In genomic region chr5:56598941-56599340, GRCh38 we compare ENCODE assay signal across 27 cellular contexts.
"Had no signal": no experiment of that assay in that cellular context is flagged by ENCODE, and none has a peak within 500 bp of the region (broad histone marks: within the 10 kb centered on the region; RNA-seq: fewer than 3 reads in every experiment).

No MANE protein-coding gene starts in this region.

- H3K27ac Mint-ChIP-seq: activated CD4-positive, alpha-beta memory T cell treated with anti-CD3 and anti-CD28 coated beads, Interleukin-2, amount 10 ng/mL, durations not matched to agents 7 days and 5 days; activated naive CD4-positive, alpha-beta T cell treated with anti-CD3 and anti-CD28 coated beads, Interleukin-2, amount 50 U/mL, for 24 hours; natural killer cell; stimulated activated effector memory CD8-positive, alpha-beta T cell treated with anti-CD3 and anti-CD28 coated beads, Interleukin-12 subunit alpha, Interleukin-12 subunit beta, amount 100 ng/mL, for 72 hours had no signal

- H3K9me3 Mint-ChIP-seq: activated CD4-positive, alpha-beta memory T cell treated with anti-CD3 and anti-CD28 coated beads, Interleukin-2, amount 10 ng/mL, durations not matched to agents 7 days and 5 days; activated naive CD4-positive, alpha-beta T cell treated with anti-CD3 and anti-CD28 coated beads, Interleukin-2, amount 50 U/mL, for 24 hours; natural killer cell; stimulated activated effector memory CD8-positive, alpha-beta T cell treated with anti-CD3 and anti-CD28 coated beads, Interleukin-12 subunit alpha, Interleukin-12 subunit beta, amount 100 ng/mL, for 72 hours; T-cell had no signal

- H3K36me3 ChIP-seq: esophagus squamous epithelium, neutrophil, right lobe of liver, stomach, thyroid gland, upper lobe of left lung had no signal

- H3K36me3 Mint-ChIP-seq: activated naive CD4-positive, alpha-beta T cell treated with anti-CD3 and anti-CD28 coated beads, Interleukin-2, amount 50 U/mL, for 24 hours; natural killer cell; stimulated activated effector memory CD8-positive, alpha-beta T cell treated with anti-CD3 and anti-CD28 coated beads, Interleukin-12 subunit alpha, Interleukin-12 subunit beta, amount 100 ng/mL, for 72 hours; T-cell had no signal

- H3K27me3 ChIP-seq: esophagus squamous epithelium, neutrophil, right lobe of liver, stomach, thyroid gland, upper lobe of left lung had no signal

- H3K4me1 ChIP-seq: right lobe of liver, stomach, upper lobe of left lung had no signal

- DNase-seq: activated CD4-positive, alpha-beta memory T cell treated with anti-CD3 and anti-CD28 coated beads, Interleukin-2, amount 10 ng/mL, durations not matched to agents 7 days and 5 days; activated CD4-positive, alpha-beta T cell treated with anti-CD3 and anti-CD28 coated beads for 48 hours; activated CD8-positive, alpha-beta memory T cell treated with anti-CD3 and anti-CD28 coated beads, Interleukin-2, amount 50 U/mL, for 48 hours; activated gamma-delta T cell; dermis blood vessel endothelial cell; effector CD4-positive, alpha-beta T cell; esophagus squamous epithelium; glutamatergic neuron; islet precursor cell; left colon; mesenchymal stem cell; natural killer cell; right lobe of liver; stimulated activated CD4-positive, alpha-beta T cell treated with anti-CD3 and anti-CD28 coated beads, Interleukin-4, amount 100 ng/mL, for 24 hours; stomach; T-cell; T-helper 9 cell; thyroid gland; upper lobe of left lung had no signal

- ATAC-seq: left colon; natural killer cell; right lobe of liver; stimulated activated effector memory CD8-positive, alpha-beta T cell treated with anti-CD3 and anti-CD28 coated beads, Interleukin-12 subunit alpha, Interleukin-12 subunit beta, amount 100 ng/mL, for 72 hours; T-cell had no signal

- H3K27ac ChIP-seq: epithelial cell of prostate, esophagus squamous epithelium, neutrophil, right lobe of liver, stomach, thyroid gland, upper lobe of left lung, VCaP had no signal

- FAIRE-seq: colon, frontal cortex, TTC549 had no signal

- H3K4me1 Mint-ChIP-seq: stimulated activated effector memory CD8-positive, alpha-beta T cell treated with anti-CD3 and anti-CD28 coated beads, Interleukin-12 subunit alpha, Interleukin-12 subunit beta, amount 100 ng/mL, for 72 hours had no signal

- H3K4me3 ChIP-seq: esophagus squamous epithelium, right lobe of liver, stomach, thyroid gland, upper lobe of left lung had no signal

- H3K4me3 Mint-ChIP-seq: activated CD4-positive, alpha-beta memory T cell treated with anti-CD3 and anti-CD28 coated beads, Interleukin-2, amount 10 ng/mL, durations not matched to agents 7 days and 5 days; activated naive CD4-positive, alpha-beta T cell treated with anti-CD3 and anti-CD28 coated beads, Interleukin-2, amount 50 U/mL, for 24 hours; natural killer cell; stimulated activated effector memory CD8-positive, alpha-beta T cell treated with anti-CD3 and anti-CD28 coated beads, Interleukin-12 subunit alpha, Interleukin-12 subunit beta, amount 100 ng/mL, for 72 hours; T-cell had no signal

- H3K27me3 Mint-ChIP-seq: activated naive CD4-positive, alpha-beta T cell treated with anti-CD3 and anti-CD28 coated beads, Interleukin-2, amount 50 U/mL, for 24 hours; T-cell had no signal

- H3K9me3 ChIP-seq: esophagus squamous epithelium, neutrophil, right lobe of liver, stomach, thyroid gland, upper lobe of left lung had no signal
